37 cellular contexts compared by ENCODE assay signal in genomic region chr4:59002148-59002547, GRCh38.
A peak's percentile ranks its signal among the peaks of the same experiment; 100 is the strongest.
DNase-seq lines count a peak whose midpoint lies in the region; ATAC-seq, FAIRE-seq and TF ChIP-seq lines count a peak whose summit lies in the region.
"Had no signal": no experiment of that assay in that cellular context is flagged by ENCODE, and none has a peak within 500 bp of the region (broad histone marks: within the 10 kb centered on the region; RNA-seq: fewer than 3 reads in every experiment).

No MANE protein-coding gene starts in this region.

- H3K9me3 Mint-ChIP-seq in GM23338, result no peaks in the 10 kb centered on the region
- H3K9me3 Mint-ChIP-seq in neural progenitor cell, result no peaks in the 10 kb centered on the region

- no peaks in the 10 kb centered on the region for H3K27me3 ChIP-seq in GM23338 (ENCODE audit: insufficient read depth)
- no peaks in the 10 kb centered on the region for H3K27me3 ChIP-seq in body of pancreas
- no peaks in the 10 kb centered on the region for H3K27me3 ChIP-seq in neural progenitor cell
- H3K27me3 ChIP-seq in pancreas, result no peaks in the 10 kb centered on the region
- H3K27me3 ChIP-seq: BE2C; BLaER1; BLaER1 treated with 17β-estradiol and CSF1 and Interleukin-3, amounts not matched to agents 10 nM and 100 nM had no signal

- H3K79me2 ChIP-seq in GM23338 (replicated peaks; ENCODE audit: insufficient read depth), result no peaks in the 10 kb centered on the region
- no peaks in the 10 kb centered on the region for H3K79me2 ChIP-seq in neural progenitor cell (ENCODE audit: low read depth)

- no peak overlapping the region for H3K4me2 ChIP-seq in GM23338
- H3K4me2 ChIP-seq in neural progenitor cell, result no peak overlapping the region
- H3K4me2 ChIP-seq: A549; BLaER1; BLaER1 treated with 17β-estradiol and CSF1 and Interleukin-3, amounts not matched to agents 10 nM and 100 nM had no signal

- H3K36me3 ChIP-seq in GM23338 (ENCODE audit: insufficient read depth) (no peaks in the 10 kb centered on the region), body of pancreas (replicated peaks in 1 of 2; ENCODE audit: insufficient read depth in 1 of 2, low read depth in 2 of 2) (no peaks in the 10 kb centered on the region), neural progenitor cell (no peaks in the 10 kb centered on the region), pancreas (no peaks in the 10 kb centered on the region)
- H3K36me3 ChIP-seq: BE2C; BLaER1; BLaER1 treated with 17β-estradiol and CSF1 and Interleukin-3, amounts not matched to agents 10 nM and 100 nM had no signal

- no peak for FAIRE-seq in pancreas (lab: Jason Lieb, UNC)
- FAIRE-seq: A204.1, A549, D721Med had no signal

- no peak overlapping the region for H3K27ac ChIP-seq in GM23338 (ENCODE audit: low read depth)
- H3K27ac ChIP-seq in body of pancreas, result no peak overlapping the region
- H3K27ac ChIP-seq in neural progenitor cell, result no peak overlapping the region
- H3K27ac ChIP-seq in pancreas, result no peak overlapping the region
- H3K27ac ChIP-seq: 22Rv1; A549; BLaER1; BLaER1 treated with 17β-estradiol and CSF1 and Interleukin-3, amounts not matched to agents 10 nM and 100 nM; C4-2B had no signal

- H4K20me1 ChIP-seq in GM23338 (replicated peaks; ENCODE audit: insufficient read depth), result no peaks in the 10 kb centered on the region
- no peaks in the 10 kb centered on the region for H4K20me1 ChIP-seq in neural progenitor cell (ENCODE audit: low read depth)
- H4K20me1 ChIP-seq: BLaER1; BLaER1 treated with 17β-estradiol and CSF1 and Interleukin-3, amounts not matched to agents 10 nM and 100 nM had no signal

- H3F3A ChIP-seq in GM23338 (replicated peaks; ENCODE audit: low read depth), result no peaks in the 10 kb centered on the region
- no peaks in the 10 kb centered on the region for H3F3A ChIP-seq in neural progenitor cell (ENCODE audit: low read depth)

- no peak for TF ChIP-seq POLR2A in body of pancreas (IDR thresholded peaks at IDR 0.05)

- 0 out of 2 replicates have a peak overlapping the region, but pooled peaks have one; percentile 12 for H2AFZ ChIP-seq in GM23338
- peak overlapping the region; percentile 22 for H2AFZ ChIP-seq in neural progenitor cell (replicated peaks)

- no peak for DNase-seq in GM23338 (ENCODE audit: low spot score)
- DNase-seq in body of pancreas, result peak in 1 of 4 donors; percentile 8
- DNase-seq in neural progenitor cell (ENCODE audit: low spot score), result no peak
- DNase-seq in pancreas, result no peak
- DNase-seq in glomerular visceral epithelial cell (ENCODE audit: extremely low spot score), result no peak
- DNase-seq in stimulated activated CD4-positive, alpha-beta T cell treated with anti-CD3 and anti-CD28 coated beads, Interleukin-2, amount 100 ng/mL, for 48 hours, result no peak
- DNase-seq: 8988T; ACHN; AML-193; BE2C; C1 segment of cervical spinal cord; Caco-2; Calu3; CD4-positive, alpha-beta memory T cell; CD4-positive, alpha-beta T cell; CD4-positive, CD25-positive, alpha-beta regulatory T cell; CD8-positive, alpha-beta memory T cell; CD8-positive, alpha-beta T cell; COR-L47; DMS 273 treated with DMSO at 0.1 percent for 48 hours; DMS153; DMS53; DMS79; DMS79 treated with DMSO at 0.1 percent for 48 hours; DND-41; EL had no signal

- H3K4me3 Mint-ChIP-seq in GM23338, result no peak overlapping the region
- no peak overlapping the region for H3K4me3 Mint-ChIP-seq in neural progenitor cell
- H3K4me3 Mint-ChIP-seq: B cell; CD14-positive monocyte; CD4-positive, alpha-beta memory T cell; CD4-positive, alpha-beta T cell; CD4-positive, CD25-positive, alpha-beta regulatory T cell; CD8-positive, alpha-beta memory T cell; CD8-positive, alpha-beta T cell had no signal

- H3K4me3 ChIP-seq in GM23338, result no peak overlapping the region
- H3K4me3 ChIP-seq in body of pancreas, result no peak overlapping the region
- no peak overlapping the region for H3K4me3 ChIP-seq in neural progenitor cell
- no peak overlapping the region for H3K4me3 ChIP-seq in pancreas
- H3K4me3 ChIP-seq: A549; BLaER1; BLaER1 treated with 17β-estradiol and CSF1 and Interleukin-3, amounts not matched to agents 10 nM and 100 nM had no signal

- intact Hi-C loops in body of pancreas (cut with DNase I) (no loop called here), pancreas (cut with DNase I) (no loop called here)

- H3K9ac ChIP-seq in neural progenitor cell, result no peak overlapping the region
- H3K9ac ChIP-seq: BLaER1; BLaER1 treated with 17β-estradiol and CSF1 and Interleukin-3, amounts not matched to agents 10 nM and 100 nM had no signal

- H3K9me2 ChIP-seq in GM23338 (ENCODE audit: insufficient read depth), result no peaks in the 10 kb centered on the region; the same call in none of the 2 replicates

- no peak for ATAC-seq in GM23338
- ATAC-seq in body of pancreas, result peak; percentile 33
- peak; percentile 53 to 73 (median 70) for ATAC-seq in pancreas
- ATAC-seq in HG02870 (IDR thresholded peaks at IDR 0.05; ENCODE audit: unreplicated experiment), result no peak
- no peak for ATAC-seq in HG03175 (IDR thresholded peaks at IDR 0.05; ENCODE audit: unreplicated experiment)
- ATAC-seq: A549; CD8-positive, alpha-beta T cell had no signal

- H3K27me3 Mint-ChIP-seq in GM23338 (ENCODE audit: insufficient read depth, low read depth, poor library complexity) (peaks cover 1% of the 10 kb centered on the region), neural progenitor cell (ENCODE audit: insufficient read depth, low read depth) (no peaks in the 10 kb centered on the region)
- H3K27me3 Mint-ChIP-seq: B cell; CD4-positive, alpha-beta memory T cell; CD4-positive, alpha-beta T cell; CD4-positive, CD25-positive, alpha-beta regulatory T cell; CD8-positive, alpha-beta memory T cell had no signal

- H3K9me3 ChIP-seq in body of pancreas (no peaks in the 10 kb centered on the region), neural progenitor cell (ENCODE audit: low read depth) (no peaks in the 10 kb centered on the region), pancreas (no peaks in the 10 kb centered on the region)
- H3K9me3 ChIP-seq: A549; BE2C; BLaER1; BLaER1 treated with 17β-estradiol and CSF1 and Interleukin-3, amounts not matched to agents 10 nM and 100 nM; Caco-2 had no signal

- H3K27ac Mint-ChIP-seq in GM23338, result no peak overlapping the region
- no peak overlapping the region for H3K27ac Mint-ChIP-seq in neural progenitor cell
- H3K27ac Mint-ChIP-seq: B cell; CD14-positive monocyte; CD4-positive, alpha-beta memory T cell; CD4-positive, alpha-beta T cell; CD4-positive, CD25-positive, alpha-beta regulatory T cell; CD8-positive, alpha-beta memory T cell; CD8-positive, alpha-beta T cell had no signal

- WGBS in body of pancreas, 2 donors, result 22 to 35% methylated on average over 1 of the region's 1 CpG
- WGBS in pancreas, 2 donors, result 19% methylated on average over 1 of the region's 1 CpG

- no peaks in the 10 kb centered on the region for H3K4me1 ChIP-seq in GM23338 (ENCODE audit: insufficient read depth)
- peaks cover 7% of the 10 kb centered on the region for H3K4me1 ChIP-seq in body of pancreas
- no peaks in the 10 kb centered on the region for H3K4me1 ChIP-seq in neural progenitor cell
- H3K4me1 ChIP-seq in pancreas, result peaks cover 0 to 9% (median 0%) of the 10 kb centered on the region in 3 donors
- H3K4me1 ChIP-seq: A549; BE2C; BLaER1; BLaER1 treated with 17β-estradiol and CSF1 and Interleukin-3, amounts not matched to agents 10 nM and 100 nM; Caco-2 had no signal

- no peaks in the 10 kb centered on the region for H3K36me3 Mint-ChIP-seq in GM23338 (ENCODE audit: low read depth)
- H3K36me3 Mint-ChIP-seq in neural progenitor cell, result no peaks in the 10 kb centered on the region
- H3K36me3 Mint-ChIP-seq: CD14-positive monocyte; CD4-positive, alpha-beta memory T cell; CD4-positive, CD25-positive, alpha-beta regulatory T cell; CD8-positive, alpha-beta memory T cell; CD8-positive, alpha-beta T cell had no signal

- no peak for TF ChIP-seq CTCF in GM23338 (conservative IDR thresholded peaks at IDR 0.05; ENCODE audit: low read depth in 2 of 2)
- TF ChIP-seq CTCF in body of pancreas (IDR thresholded peaks at IDR 0.05), result no peak
- TF ChIP-seq CTCF in neural progenitor cell (IDR thresholded peaks at IDR 0.05), result no peak
- TF ChIP-seq CTCF in pancreas (IDR thresholded peaks at IDR 0.05), result no peak

- H3K4me1 Mint-ChIP-seq in GM23338, result peaks cover 3% of the 10 kb centered on the region; the same call in 2 of the 3 replicates
- H3K4me1 Mint-ChIP-seq in neural progenitor cell, result no peaks in the 10 kb centered on the region
- H3K4me1 Mint-ChIP-seq: B cell; CD14-positive monocyte; CD4-positive, alpha-beta memory T cell; CD4-positive, CD25-positive, alpha-beta regulatory T cell; CD8-positive, alpha-beta memory T cell had no signal

TF ChIP-seq in GM23338, 12 proteins besides CTCF, POLR2A, EP300 and RAD21 (continues in another document):
- TF ChIP-seq POLR2AphosphoS5 (IDR thresholded peaks at IDR 0.05; ENCODE audit: low read depth) (no peak), EZH2 (IDR thresholded peaks at IDR 0.05; ENCODE audit: low read depth, unreplicated experiment) (no peak), EZH2phosphoT487 (IDR thresholded peaks at IDR 0.05; ENCODE audit: unreplicated experiment) (no peak), CREB1 (CRISPR knock-in tag; IDR thresholded peaks at IDR 0.05; ENCODE audit: low read depth) (no peak), STAT1 (IDR thresholded peaks at IDR 0.05; ENCODE audit: unreplicated experiment) (no peak)
- TF ChIP-seq, protein P1, sequence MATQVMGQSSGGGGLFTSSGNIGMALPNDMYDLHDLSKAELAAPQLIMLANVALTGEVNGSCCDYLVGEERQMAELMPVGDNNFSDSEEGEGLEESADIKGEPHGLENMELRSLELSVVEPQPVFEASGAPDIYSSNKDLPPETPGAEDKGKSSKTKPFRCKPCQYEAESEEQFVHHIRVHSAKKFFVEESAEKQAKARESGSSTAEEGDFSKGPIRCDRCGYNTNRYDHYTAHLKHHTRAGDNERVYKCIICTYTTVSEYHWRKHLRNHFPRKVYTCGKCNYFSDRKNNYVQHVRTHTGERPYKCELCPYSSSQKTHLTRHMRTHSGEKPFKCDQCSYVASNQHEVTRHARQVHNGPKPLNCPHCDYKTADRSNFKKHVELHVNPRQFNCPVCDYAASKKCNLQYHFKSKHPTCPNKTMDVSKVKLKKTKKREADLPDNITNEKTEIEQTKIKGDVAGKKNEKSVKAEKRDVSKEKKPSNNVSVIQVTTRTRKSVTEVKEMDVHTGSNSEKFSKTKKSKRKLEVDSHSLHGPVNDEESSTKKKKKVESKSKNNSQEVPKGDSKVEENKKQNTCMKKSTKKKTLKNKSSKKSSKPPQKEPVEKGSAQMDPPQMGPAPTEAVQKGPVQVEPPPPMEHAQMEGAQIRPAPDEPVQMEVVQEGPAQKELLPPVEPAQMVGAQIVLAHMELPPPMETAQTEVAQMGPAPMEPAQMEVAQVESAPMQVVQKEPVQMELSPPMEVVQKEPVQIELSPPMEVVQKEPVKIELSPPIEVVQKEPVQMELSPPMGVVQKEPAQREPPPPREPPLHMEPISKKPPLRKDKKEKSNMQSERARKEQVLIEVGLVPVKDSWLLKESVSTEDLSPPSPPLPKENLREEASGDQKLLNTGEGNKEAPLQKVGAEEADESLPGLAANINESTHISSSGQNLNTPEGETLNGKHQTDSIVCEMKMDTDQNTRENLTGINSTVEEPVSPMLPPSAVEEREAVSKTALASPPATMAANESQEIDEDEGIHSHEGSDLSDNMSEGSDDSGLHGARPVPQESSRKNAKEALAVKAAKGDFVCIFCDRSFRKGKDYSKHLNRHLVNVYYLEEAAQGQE (IDR thresholded peaks at IDR 0.05; ENCODE audit: unreplicated experiment), result no peak

Comparison
In these comparisons a context has a peak if more than half of its experiments do, and no peak if none do; other contexts are left out.
1. ATAC-seq: peak in body of pancreas (single experiment) and pancreas (4 of 4); none in GM23338 (single experiment), HG02870 (single experiment) and HG03175 (single experiment).